Comparison of ENCODE assay signal across 1 cellular context in the genomic region with DNA sequence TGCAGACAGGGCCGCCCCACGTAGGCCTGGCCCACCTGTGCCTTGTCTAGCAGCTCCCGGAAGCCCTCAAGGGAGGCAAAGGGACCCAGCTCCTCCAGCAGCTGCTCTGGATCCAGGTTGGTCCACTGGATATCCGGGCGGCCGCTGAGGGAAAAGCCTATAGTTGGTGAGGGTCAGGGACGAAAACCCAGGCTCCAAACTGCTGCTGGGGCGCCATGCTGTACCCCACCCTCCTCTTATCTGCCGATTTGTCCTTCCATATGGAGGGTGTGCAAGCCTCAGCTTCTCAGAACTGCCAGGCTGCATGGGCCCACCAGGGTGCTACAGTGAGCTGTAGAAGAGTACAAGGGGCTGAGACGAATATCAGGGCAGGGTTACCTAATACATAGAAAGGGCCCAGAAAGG.
TF ChIP-seq lines count a peak whose summit lies in the region.

No MANE protein-coding gene starts in this region.

TF ChIP-seq in K562, 482 proteins besides CTCF, POLR2A, EP300 and RAD21:
- TF ChIP-seq E2F3 (CRISPR knock-in tag; IDR thresholded peaks at IDR 0.05): 0 out of 2 replicates have a peak, but pooled peaks have one; percentile 55
- TF ChIP-seq, protein P1, sequence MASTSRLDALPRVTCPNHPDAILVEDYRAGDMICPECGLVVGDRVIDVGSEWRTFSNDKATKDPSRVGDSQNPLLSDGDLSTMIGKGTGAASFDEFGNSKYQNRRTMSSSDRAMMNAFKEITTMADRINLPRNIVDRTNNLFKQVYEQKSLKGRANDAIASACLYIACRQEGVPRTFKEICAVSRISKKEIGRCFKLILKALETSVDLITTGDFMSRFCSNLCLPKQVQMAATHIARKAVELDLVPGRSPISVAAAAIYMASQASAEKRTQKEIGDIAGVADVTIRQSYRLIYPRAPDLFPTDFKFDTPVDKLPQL (IDR thresholded peaks at IDR 0.05; ENCODE audit: extremely low read depth, insufficient read length): no peak
- TF ChIP-seq ZSCAN32 (CRISPR knock-in tag; IDR thresholded peaks at IDR 0.05): no peak
- TF ChIP-seq TEAD4 (IDR thresholded peaks at IDR 0.05; ENCODE audit: low read length): 0 out of 2 replicates have a peak, but pooled peaks have one; percentile 23
- TF ChIP-seq TEAD4 (CRISPR knock-in tag; IDR thresholded peaks at IDR 0.05; ENCODE audit: borderline replicate concordance): no peak
- 0 out of 4 replicates have a peak, but pooled peaks of 1 of the 2 experiments have one; percentile 34 for TF ChIP-seq MNT (conservative IDR thresholded peaks at IDR 0.05)
- 0 out of 2 replicates have a peak, but pooled peaks have one; percentile 23 for TF ChIP-seq ZFX (CRISPR knock-in tag; IDR thresholded peaks at IDR 0.05)
- peak; percentile 46 for TF ChIP-seq CBFA2T3 (IDR thresholded peaks at IDR 0.05)
- TF ChIP-seq SMAD1 (IDR thresholded peaks at IDR 0.05; ENCODE audit: low read depth, low read length, partially characterized antibody): peak; percentile 24
- TF ChIP-seq CEBPB (tag; IDR thresholded peaks at IDR 0.05): 0 out of 2 replicates have a peak, but pooled peaks have one; percentile 35
- TF ChIP-seq DPF2 (IDR thresholded peaks at IDR 0.05): peak; percentile 42; the same call in 1 of the 2 replicates
- peak; percentile 69; the same call in 1 of the 2 replicates for TF ChIP-seq ZNF589 (CRISPR knock-in tag; IDR thresholded peaks at IDR 0.05; ENCODE audit: low read depth)
- peak in 1 of 3 experiments; percentile 47 for TF ChIP-seq YY1 (IDR thresholded peaks at IDR 0.05; ENCODE audit: borderline replicate concordance in 1 of 3, control insufficient read depth in 1 of 3, extremely low read depth in 1 of 3, insufficient read depth in 3 of 3, insufficient read length in 1 of 3, insufficient replicate concordance in 2 of 3, low read depth in 1 of 3, low read length in 2 of 3)
- TF ChIP-seq SMAD4 (CRISPR knock-in tag; conservative IDR thresholded peaks at IDR 0.05): 0 out of 2 replicates have a peak, but pooled peaks have one; percentile 44
- no peak for TF ChIP-seq DIDO1 (tag; IDR thresholded peaks at IDR 0.05; ENCODE audit: low read depth)
- peak; percentile 63; the same call in 1 of the 2 replicates for TF ChIP-seq KLF1 (tag; IDR thresholded peaks at IDR 0.05)
- TF ChIP-seq ZNF274 (IDR thresholded peaks at IDR 0.05; ENCODE audit: borderline replicate concordance, low read depth, low read length): no peak
- 0 out of 2 replicates have a peak, but pooled peaks have one; percentile 40 for TF ChIP-seq POLR2AphosphoS5 (IDR thresholded peaks at IDR 0.05; ENCODE audit: control insufficient read depth, insufficient read depth, low read depth, low read length)
- TF ChIP-seq MYC (IDR thresholded peaks at IDR 0.05; ENCODE audit: low read depth, low read length): 0 out of 2 replicates have a peak, but pooled peaks have one; percentile 14
- no peak for TF ChIP-seq MYC (CRISPR knock-in tag; IDR thresholded peaks at IDR 0.05; ENCODE audit: borderline replicate concordance, low read depth)
- TF ChIP-seq, protein P2, sequence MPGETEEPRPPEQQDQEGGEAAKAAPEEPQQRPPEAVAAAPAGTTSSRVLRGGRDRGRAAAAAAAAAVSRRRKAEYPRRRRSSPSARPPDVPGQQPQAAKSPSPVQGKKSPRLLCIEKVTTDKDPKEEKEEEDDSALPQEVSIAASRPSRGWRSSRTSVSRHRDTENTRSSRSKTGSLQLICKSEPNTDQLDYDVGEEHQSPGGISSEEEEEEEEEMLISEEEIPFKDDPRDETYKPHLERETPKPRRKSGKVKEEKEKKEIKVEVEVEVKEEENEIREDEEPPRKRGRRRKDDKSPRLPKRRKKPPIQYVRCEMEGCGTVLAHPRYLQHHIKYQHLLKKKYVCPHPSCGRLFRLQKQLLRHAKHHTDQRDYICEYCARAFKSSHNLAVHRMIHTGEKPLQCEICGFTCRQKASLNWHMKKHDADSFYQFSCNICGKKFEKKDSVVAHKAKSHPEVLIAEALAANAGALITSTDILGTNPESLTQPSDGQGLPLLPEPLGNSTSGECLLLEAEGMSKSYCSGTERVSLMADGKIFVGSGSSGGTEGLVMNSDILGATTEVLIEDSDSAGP (CRISPR knock-in tag; IDR thresholded peaks at IDR 0.05): no peak
- TF ChIP-seq, protein P3, sequence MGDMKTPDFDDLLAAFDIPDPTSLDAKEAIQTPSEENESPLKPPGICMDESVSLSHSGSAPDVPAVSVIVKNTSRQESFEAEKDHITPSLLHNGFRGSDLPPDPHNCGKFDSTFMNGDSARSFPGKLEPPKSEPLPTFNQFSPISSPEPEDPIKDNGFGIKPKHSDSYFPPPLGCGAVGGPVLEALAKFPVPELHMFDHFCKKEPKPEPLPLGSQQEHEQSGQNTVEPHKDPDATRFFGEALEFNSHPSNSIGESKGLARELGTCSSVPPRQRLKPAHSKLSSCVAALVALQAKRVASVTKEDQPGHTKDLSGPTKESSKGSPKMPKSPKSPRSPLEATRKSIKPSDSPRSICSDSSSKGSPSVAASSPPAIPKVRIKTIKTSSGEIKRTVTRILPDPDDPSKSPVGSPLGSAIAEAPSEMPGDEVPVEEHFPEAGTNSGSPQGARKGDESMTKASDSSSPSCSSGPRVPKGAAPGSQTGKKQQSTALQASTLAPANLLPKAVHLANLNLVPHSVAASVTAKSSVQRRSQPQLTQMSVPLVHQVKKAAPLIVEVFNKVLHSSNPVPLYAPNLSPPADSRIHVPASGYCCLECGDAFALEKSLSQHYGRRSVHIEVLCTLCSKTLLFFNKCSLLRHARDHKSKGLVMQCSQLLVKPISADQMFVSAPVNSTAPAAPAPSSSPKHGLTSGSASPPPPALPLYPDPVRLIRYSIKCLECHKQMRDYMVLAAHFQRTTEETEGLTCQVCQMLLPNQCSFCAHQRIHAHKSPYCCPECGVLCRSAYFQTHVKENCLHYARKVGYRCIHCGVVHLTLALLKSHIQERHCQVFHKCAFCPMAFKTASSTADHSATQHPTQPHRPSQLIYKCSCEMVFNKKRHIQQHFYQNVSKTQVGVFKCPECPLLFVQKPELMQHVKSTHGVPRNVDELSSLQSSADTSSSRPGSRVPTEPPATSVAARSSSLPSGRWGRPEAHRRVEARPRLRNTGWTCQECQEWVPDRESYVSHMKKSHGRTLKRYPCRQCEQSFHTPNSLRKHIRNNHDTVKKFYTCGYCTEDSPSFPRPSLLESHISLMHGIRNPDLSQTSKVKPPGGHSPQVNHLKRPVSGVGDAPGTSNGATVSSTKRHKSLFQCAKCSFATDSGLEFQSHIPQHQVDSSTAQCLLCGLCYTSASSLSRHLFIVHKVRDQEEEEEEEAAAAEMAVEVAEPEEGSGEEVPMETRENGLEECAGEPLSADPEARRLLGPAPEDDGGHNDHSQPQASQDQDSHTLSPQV (IDR thresholded peaks at IDR 0.05): peak; percentile 89
- 0 out of 2 replicates have a peak, but pooled peaks have one; percentile 7 for TF ChIP-seq GATA2 (CRISPR knock-in tag; IDR thresholded peaks at IDR 0.05)
- TF ChIP-seq, protein P4, sequence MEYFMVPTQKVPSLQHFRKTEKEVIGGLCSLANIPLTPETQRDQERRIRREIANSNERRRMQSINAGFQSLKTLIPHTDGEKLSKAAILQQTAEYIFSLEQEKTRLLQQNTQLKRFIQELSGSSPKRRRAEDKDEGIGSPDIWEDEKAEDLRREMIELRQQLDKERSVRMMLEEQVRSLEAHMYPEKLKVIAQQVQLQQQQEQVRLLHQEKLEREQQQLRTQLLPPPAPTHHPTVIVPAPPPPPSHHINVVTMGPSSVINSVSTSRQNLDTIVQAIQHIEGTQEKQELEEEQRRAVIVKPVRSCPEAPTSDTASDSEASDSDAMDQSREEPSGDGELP (CRISPR knock-in tag; IDR thresholded peaks at IDR 0.05; ENCODE audit: borderline replicate concordance): peak; percentile 53; the same call in 1 of the 2 replicates
- TF ChIP-seq MTA3 (IDR thresholded peaks at IDR 0.05; ENCODE audit: borderline replicate concordance): 0 out of 2 replicates have a peak, but pooled peaks have one; percentile 39
- TF ChIP-seq RBFOX2 (IDR thresholded peaks at IDR 0.05; ENCODE audit: low read depth, low read length): peak; percentile 44
- TF ChIP-seq POLR2AphosphoS2 (IDR thresholded peaks at IDR 0.05; ENCODE audit: low read length): no peak
- no peak for TF ChIP-seq NR4A1 (CRISPR knock-in tag; IDR thresholded peaks at IDR 0.05)
- peak; percentile 83; the same call in 1 of the 2 replicates for TF ChIP-seq NR4A1 (tag; IDR thresholded peaks at IDR 0.05)
- TF ChIP-seq, protein P5, sequence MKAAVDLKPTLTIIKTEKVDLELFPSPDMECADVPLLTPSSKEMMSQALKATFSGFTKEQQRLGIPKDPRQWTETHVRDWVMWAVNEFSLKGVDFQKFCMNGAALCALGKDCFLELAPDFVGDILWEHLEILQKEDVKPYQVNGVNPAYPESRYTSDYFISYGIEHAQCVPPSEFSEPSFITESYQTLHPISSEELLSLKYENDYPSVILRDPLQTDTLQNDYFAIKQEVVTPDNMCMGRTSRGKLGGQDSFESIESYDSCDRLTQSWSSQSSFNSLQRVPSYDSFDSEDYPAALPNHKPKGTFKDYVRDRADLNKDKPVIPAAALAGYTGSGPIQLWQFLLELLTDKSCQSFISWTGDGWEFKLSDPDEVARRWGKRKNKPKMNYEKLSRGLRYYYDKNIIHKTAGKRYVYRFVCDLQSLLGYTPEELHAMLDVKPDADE (conservative IDR thresholded peaks at IDR 0.05; ENCODE audit: control insufficient read depth, low read depth, low read length): 0 out of 2 replicates have a peak, but pooled peaks have one; percentile 26
- no peak for TF ChIP-seq MECOM (CRISPR knock-in tag; IDR thresholded peaks at IDR 0.05)
- TF ChIP-seq, protein P6, sequence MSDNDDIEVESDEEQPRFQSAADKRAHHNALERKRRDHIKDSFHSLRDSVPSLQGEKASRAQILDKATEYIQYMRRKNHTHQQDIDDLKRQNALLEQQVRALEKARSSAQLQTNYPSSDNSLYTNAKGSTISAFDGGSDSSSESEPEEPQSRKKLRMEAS (CRISPR knock-in tag; IDR thresholded peaks at IDR 0.05): peak; percentile 51
- TF ChIP-seq ZNF217 (CRISPR knock-in tag; IDR thresholded peaks at IDR 0.05): no peak
